In genomic region chr5:43313854-43314457, GRCh38 we compare ENCODE assay signal across 8 cellular contexts. TPM values are rescaled to one million over a fixed set of nuclear protein-coding genes. Genes with fewer than 3 reads are reported as not detected.
DNase-seq lines count a peak whose midpoint lies in the region; ATAC-seq and TF ChIP-seq lines count a peak whose summit lies in the region.

No MANE protein-coding gene starts in this region.

- TF ChIP-seq CTCF in stomach (IDR thresholded peaks at IDR 0.05): no peak

- H3K27ac Mint-ChIP-seq in activated T-cell treated with anti-CD3 and anti-CD28 coated beads, Interleukin-2, amount 50 U/mL, for 72 hours: peak overlapping the region; percentile 74

- DNase-seq in activated T-cell treated with anti-CD3 and anti-CD28 coated beads, Interleukin-2, amount 50 U/mL, for 72 hours: no peak
- DNase-seq in stomach (no peak), mesenteric fat pad (ENCODE audit: low spot score) (no peak), COLO829 (ENCODE audit: low spot score) (no peak)

- H3K4me3 ChIP-seq in BLaER1 (peak overlapping the region; percentile 85), HUES6 (ENCODE audit: low read depth, low read length) (peak overlapping the region; percentile 34), iPS-15b (ENCODE audit: low read depth, low read length) (peak overlapping the region; percentile 27), stomach (peak overlapping the region; percentile 83 to 96 (median 90))

- intact Hi-C loops in stomach (cut with DNase I; ENCODE audit: low total_unique reads): no loop called here

- H3K27me3 ChIP-seq in BLaER1 (no peaks in the 10 kb centered on the region), HUES6 (ENCODE audit: control insufficient read depth, insufficient read depth, low read length) (no peaks in the 10 kb centered on the region), iPS-15b (ENCODE audit: control insufficient read depth, insufficient read depth, low read length) (no peaks in the 10 kb centered on the region), stomach (no peaks in the 10 kb centered on the region)

- ATAC-seq in activated T-cell treated with anti-CD3 and anti-CD28 coated beads, Interleukin-2, amount 50 U/mL, for 72 hours (replicated peaks in 1 of 2): no peak
- ATAC-seq in GM18505 (IDR thresholded peaks at IDR 0.05; ENCODE audit: unreplicated experiment): no peak

- 25 to 54% (median 32%) methylated on average over 8 of the region's 8 CpGs for WGBS in stomach, 5 donors

- H3K9me3 Mint-ChIP-seq in activated T-cell treated with anti-CD3 and anti-CD28 coated beads, Interleukin-2, amount 50 U/mL, for 72 hours: peaks cover 8 to 11% of the 10 kb centered on the region in 2 donors

- 0 out of 2 replicates have a peak, but pooled peaks cover 12% of the 10 kb centered on the region for H3K9me3 ChIP-seq in BLaER1
- no peaks in the 10 kb centered on the region; the same call in 1 of the 2 replicates for H3K9me3 ChIP-seq in HUES6 (ENCODE audit: control insufficient read depth, insufficient read depth, low read depth, low read length)
- H3K9me3 ChIP-seq in iPS-15b (ENCODE audit: control insufficient read depth, insufficient read depth, low read length): no peaks in the 10 kb centered on the region
- H3K9me3 ChIP-seq in stomach: no peaks in the 10 kb centered on the region

- peaks cover 83% of the 10 kb centered on the region for H3K4me1 Mint-ChIP-seq in activated T-cell treated with anti-CD3 and anti-CD28 coated beads, Interleukin-2, amount 50 U/mL, for 72 hours (ENCODE audit: low read depth)

- H3K36me3 Mint-ChIP-seq in activated T-cell treated with anti-CD3 and anti-CD28 coated beads, Interleukin-2, amount 50 U/mL, for 72 hours (ENCODE audit: insufficient read depth in 2 of 2): peaks cover 20 to 24% of the 10 kb centered on the region in 2 donors

- H3K4me1 ChIP-seq in BLaER1 (peaks cover 36% of the 10 kb centered on the region), HUES6 (ENCODE audit: control insufficient read depth, insufficient read depth, low read length) (peaks cover 17% of the 10 kb centered on the region; the same call in 1 of the 2 replicates), iPS-15b (ENCODE audit: control insufficient read depth, insufficient read depth, low read length) (peaks cover 12% of the 10 kb centered on the region), stomach (peaks cover 22 to 46% (median 37%) of the 10 kb centered on the region in 4 donors)

- no peak for TF ChIP-seq EP300 in stomach (IDR thresholded peaks at IDR 0.05)

- H3K9ac ChIP-seq in BLaER1: no peak overlapping the region
- H3K9ac ChIP-seq in HUES6 (ENCODE audit: low read length): peak overlapping the region; percentile 15
- no peak overlapping the region for H3K9ac ChIP-seq in iPS-15b (ENCODE audit: low read depth, low read length)

- H4K20me1 ChIP-seq in BLaER1: peaks cover 29% of the 10 kb centered on the region

- TF ChIP-seq POLR2A in stomach (IDR thresholded peaks at IDR 0.05) (no peak), GM18505 (IDR thresholded peaks at IDR 0.05; ENCODE audit: borderline replicate concordance, extremely low read depth, insufficient read depth, insufficient read length) (no peak)

- H3K27me3 Mint-ChIP-seq in activated T-cell treated with anti-CD3 and anti-CD28 coated beads, Interleukin-2, amount 50 U/mL, for 72 hours (ENCODE audit: low read depth): no peaks in the 10 kb centered on the region

- H3K27ac ChIP-seq in BLaER1 (peak overlapping the region; percentile 24; the same call in 1 of the 2 replicates), HUES6 (ENCODE audit: low read depth, low read length) (peak overlapping the region; percentile 82), stomach (peak overlapping the region; percentile 67 to 95 (median 95))

- H3K4me3 Mint-ChIP-seq in activated T-cell treated with anti-CD3 and anti-CD28 coated beads, Interleukin-2, amount 50 U/mL, for 72 hours: peak overlapping the region; percentile 97 to 98

- H3K4me2 ChIP-seq in BLaER1: peak overlapping the region; percentile 71

- H3K36me3 ChIP-seq in BLaER1: peaks cover 15% of the 10 kb centered on the region
- H3K36me3 ChIP-seq in HUES6 (ENCODE audit: control insufficient read depth, insufficient read depth, low read length): peaks cover 34% of the 10 kb centered on the region; the same call in 1 of the 2 replicates
- H3K36me3 ChIP-seq in iPS-15b (ENCODE audit: control insufficient read depth, insufficient read depth, low read length): no peaks in the 10 kb centered on the region
- H3K36me3 ChIP-seq in stomach: no peaks in the 10 kb centered on the region

RNA-seq across cellular contexts. Expression of gene HMGCS1, which starts 0.7 kb away (rescaled TPM):
- total RNA-seq in activated T-cell treated with anti-CD3 and anti-CD28 coated beads, Interleukin-2, amount 50 U/mL, for 72 hours: 10 to 100 TPM; 78.6 to 81.5 TPM
- total RNA-seq in stomach: 10 to 100 TPM in 4 of 5 donors, 1 to 10 TPM in 1; 2.9 to 97.9 (median 46.0) TPM
- polyA plus RNA-seq in stomach: 10 to 100 TPM; 38.2 to 87.5 (median 46.6) TPM
- total RNA-seq in mesenteric fat pad: 33.7 TPM

Comparison
In these comparisons a context has a peak if more than half of its experiments do, and no peak if none do; other contexts are left out.
1. H3K27ac ChIP-seq: peak in every context shown above with its lines; median percentile 95 in stomach; 82 in HUES6; 24 in BLaER1.
2. H3K4me3 ChIP-seq: peak in every context shown above with its lines; median percentile 90 in stomach; 85 in BLaER1; 34 in HUES6; 27 in iPS-15b.